Comparison of ENCODE assay signal across 9 cellular contexts in genomic region chr16:88461291-88462269, GRCh38. TPM values are rescaled to one million over a fixed set of nuclear protein-coding genes. Genes with fewer than 3 reads are reported as not detected.
A peak's percentile ranks its signal among the peaks of the same experiment; 100 is the strongest.
DNase-seq lines count a peak whose midpoint lies in the region; ATAC-seq and TF ChIP-seq lines count a peak whose summit lies in the region.
"Had no signal": no experiment of that assay in that cellular context is flagged by ENCODE, and none has a peak within 500 bp of the region (broad histone marks: within the 10 kb centered on the region; RNA-seq: fewer than 3 reads in every experiment).

No MANE protein-coding gene starts in this region.

- H3K9me3 ChIP-seq in tibial nerve: no peaks in the 10 kb centered on the region
- H3K9me3 ChIP-seq: colonic mucosa had no signal

- no peaks in the 10 kb centered on the region for H3K9me3 Mint-ChIP-seq in natural killer cell treated with Interleukin-12 subunit alpha and Interleukin-12 subunit beta and Interleukin-15 and Interleukin-18, amount 100 ng/mL, for 72 hours
- H3K9me3 Mint-ChIP-seq in activated CD4-positive, alpha-beta T cell treated with anti-CD3 and anti-CD28 coated beads for 36 hours (ENCODE audit: low read depth): no peaks in the 10 kb centered on the region

- no peak for TF ChIP-seq EP300 in tibial nerve (IDR thresholded peaks at IDR 0.05)

- H3K27me3 Mint-ChIP-seq in natural killer cell treated with Interleukin-12 subunit alpha and Interleukin-12 subunit beta and Interleukin-15 and Interleukin-18, amount 100 ng/mL, for 72 hours: no peaks in the 10 kb centered on the region
- no peaks in the 10 kb centered on the region for H3K27me3 Mint-ChIP-seq in activated CD4-positive, alpha-beta T cell treated with anti-CD3 and anti-CD28 coated beads for 36 hours

- TF ChIP-seq POLR2A in tibial nerve (IDR thresholded peaks at IDR 0.05): no peak

- H3K36me3 ChIP-seq in tibial nerve: no peaks in the 10 kb centered on the region
- H3K36me3 ChIP-seq: colonic mucosa had no signal

- WGBS in tibial nerve, 2 donors: 61 to 66% methylated on average over 16 to 27 of the region's 30 CpGs

- CTCF ChIA-PET in activated CD4-positive, alpha-beta T cell treated with anti-CD3 and anti-CD28 coated beads for 36 hours (lab: Charles Lee): interaction anchor here (0.6 kb wide), 1 partner anchor 172 kb away, joined by 3 read pairs; no protein-coding TSS in a partner anchor

- H3K4me3 ChIP-seq in fibroblast of pulmonary artery (replicated peaks; ENCODE audit: low read depth, low read length): no peak overlapping the region
- H3K4me3 ChIP-seq in tibial nerve: no peak overlapping the region
- H3K4me3 ChIP-seq: colonic mucosa had no signal

- no peak overlapping the region for H3K27ac ChIP-seq in tibial nerve
- H3K27ac ChIP-seq: colonic mucosa had no signal

- POLR2A ChIA-PET in activated CD4-positive, alpha-beta T cell treated with anti-CD3 and anti-CD28 coated beads for 36 hours (lab: Charles Lee): no interaction called here

- H3K4me3 Mint-ChIP-seq in natural killer cell treated with Interleukin-12 subunit alpha and Interleukin-12 subunit beta and Interleukin-15 and Interleukin-18, amount 100 ng/mL, for 72 hours: peak overlapping the region; percentile 38
- H3K4me3 Mint-ChIP-seq in activated CD4-positive, alpha-beta T cell treated with anti-CD3 and anti-CD28 coated beads for 36 hours: no peak overlapping the region

- peak in 1 of 2 donors; percentile 38 for ATAC-seq in natural killer cell treated with Interleukin-12 subunit alpha and Interleukin-12 subunit beta and Interleukin-15 and Interleukin-18, amount 100 ng/mL, for 72 hours
- ATAC-seq in activated CD4-positive, alpha-beta T cell treated with anti-CD3 and anti-CD28 coated beads for 36 hours: no peak

- TF ChIP-seq CTCF in fibroblast of pulmonary artery (IDR thresholded peaks at IDR 0.05; ENCODE audit: low read length, missing control alignments): no peak
- no peak for TF ChIP-seq CTCF in tibial nerve (IDR thresholded peaks at IDR 0.05)

- peak overlapping the region; percentile 28 to 84 for H3K27ac Mint-ChIP-seq in natural killer cell treated with Interleukin-12 subunit alpha and Interleukin-12 subunit beta and Interleukin-15 and Interleukin-18, amount 100 ng/mL, for 72 hours
- no peak overlapping the region for H3K27ac Mint-ChIP-seq in activated CD4-positive, alpha-beta T cell treated with anti-CD3 and anti-CD28 coated beads for 36 hours

- peak; percentile 43 for DNase-seq in COLO668 (lab: John Stamatoyannopoulos, UW; ENCODE audit: unreplicated experiment)
- DNase-seq in M059J (ENCODE audit: low read depth): peak; percentile 21
- DNase-seq in fibroblast of pulmonary artery (ENCODE audit: low read depth): peak; percentile 37
- DNase-seq in natural killer cell treated with Interleukin-12 subunit alpha and Interleukin-12 subunit beta and Interleukin-15 and Interleukin-18, amount 100 ng/mL, for 72 hours (ENCODE audit: low spot score): no peak
- DNase-seq in NOMO-1 treated with DMSO at 0.1 percent for 48 hours (lab: John Stamatoyannopoulos, UW; ENCODE audit: unreplicated experiment): no peak
- no peak for DNase-seq in activated CD4-positive, alpha-beta T cell treated with anti-CD3 and anti-CD28 coated beads for 36 hours
- no peak for DNase-seq in tibial nerve (ENCODE audit: low spot score in 2 of 2)
- DNase-seq in germinal center (ENCODE audit: low spot score): no peak
- DNase-seq: colonic mucosa had no signal

- peaks cover 0 to 11% of the 10 kb centered on the region in 2 donors for H3K27me3 ChIP-seq in tibial nerve
- H3K27me3 ChIP-seq: colonic mucosa had no signal

- intact Hi-C loops in activated CD4-positive, alpha-beta T cell treated with anti-CD3 and anti-CD28 coated beads for 36 hours (cut with DNase I, micrococcal nuclease): no loop called here

- peaks cover 0 to 4% (median under 1%) of the 10 kb centered on the region in 4 donors for H3K4me1 ChIP-seq in tibial nerve
- H3K4me1 ChIP-seq: colonic mucosa had no signal

- H3K36me3 Mint-ChIP-seq in natural killer cell treated with Interleukin-12 subunit alpha and Interleukin-12 subunit beta and Interleukin-15 and Interleukin-18, amount 100 ng/mL, for 72 hours: no peaks in the 10 kb centered on the region
- H3K36me3 Mint-ChIP-seq in activated CD4-positive, alpha-beta T cell treated with anti-CD3 and anti-CD28 coated beads for 36 hours (ENCODE audit: low read depth): no peaks in the 10 kb centered on the region

- peaks cover 39 to 45% of the 10 kb centered on the region in 2 donors for H3K4me1 Mint-ChIP-seq in natural killer cell treated with Interleukin-12 subunit alpha and Interleukin-12 subunit beta and Interleukin-15 and Interleukin-18, amount 100 ng/mL, for 72 hours (ENCODE audit: low read depth in 2 of 2)
- peaks cover 56% of the 10 kb centered on the region for H3K4me1 Mint-ChIP-seq in activated CD4-positive, alpha-beta T cell treated with anti-CD3 and anti-CD28 coated beads for 36 hours

RNA-seq across cellular contexts. Expression of gene ZFPM1, which starts 8.5 kb away (rescaled TPM):
- total RNA-seq in M059J (2014; rRNA removed; shearing (Covaris generic)): 0.10 and 1.9 TPM in 2 replicates
- 10 to 100 TPM; 23.5 to 24.5 TPM for total RNA-seq in natural killer cell treated with Interleukin-12 subunit alpha and Interleukin-12 subunit beta and Interleukin-15 and Interleukin-18, amount 100 ng/mL, for 72 hours
- total RNA-seq in activated CD4-positive, alpha-beta T cell treated with anti-CD3 and anti-CD28 coated beads for 36 hours: 10 to 100 TPM in 1 of 2 experiments, 1 to 10 TPM in 1; 9.9 to 12.6 TPM
- 1 to 10 TPM in 1 of 4 donors, under 1 TPM in 3; 0.44 to 1.2 (median 0.71) TPM for total RNA-seq in tibial nerve

Comparison
In these comparisons a context has a peak if more than half of its experiments do, and no peak if none do; other contexts are left out.
1. DNase-seq: peak in COLO668 (single experiment), M059J (single experiment) and fibroblast of pulmonary artery (single experiment); none in natural killer cell treated with Interleukin-12 subunit alpha and Interleukin-12 subunit beta and Interleukin-15 and Interleukin-18, amount 100 ng/mL, for 72 hours (single experiment), NOMO-1 treated with DMSO at 0.1 percent for 48 hours (single experiment), activated CD4-positive, alpha-beta T cell treated with anti-CD3 and anti-CD28 coated beads for 36 hours (single experiment), tibial nerve (0 of 2) and germinal center (single experiment).